ENCODE assay signal across 9 cellular contexts in the genomic region with DNA sequence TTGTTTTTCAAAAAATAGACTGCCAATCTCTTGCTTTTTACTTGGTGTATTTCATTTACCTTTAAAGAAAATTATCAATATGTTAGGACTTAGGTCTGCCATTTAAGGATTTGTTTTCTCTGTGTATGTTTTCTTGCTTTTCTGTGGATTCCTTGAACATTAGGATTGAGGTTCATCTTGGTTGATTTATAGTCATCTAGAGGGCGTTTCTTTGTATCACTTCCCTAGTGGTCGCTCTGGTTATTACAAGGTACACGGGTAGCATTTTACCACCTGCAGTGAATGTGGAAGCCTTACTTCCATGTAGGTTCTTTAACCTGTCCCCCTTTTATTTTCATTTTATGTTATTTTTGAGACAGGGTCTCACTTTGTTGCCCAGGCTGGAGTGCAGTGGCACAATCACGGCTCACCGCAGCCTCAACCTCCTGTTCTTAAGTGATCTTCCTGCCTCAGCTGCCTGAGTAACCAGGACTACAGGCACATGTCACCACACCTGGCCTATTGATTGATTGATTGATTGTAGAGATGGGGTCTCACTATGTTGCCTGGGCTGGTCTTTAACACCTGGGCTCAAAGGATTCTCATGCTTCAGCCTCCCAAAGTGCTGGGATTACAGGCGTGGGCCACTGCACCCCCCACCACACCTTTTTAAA. TPM values are rescaled to one million over a fixed set of nuclear protein-coding genes. Genes with fewer than 3 reads are reported as not detected.
DNase-seq lines count a peak whose midpoint lies in the region; ATAC-seq and TF ChIP-seq lines count a peak whose summit lies in the region.
"Had no signal": no experiment of that assay in that cellular context is flagged by ENCODE, and none has a peak within 500 bp of the region (broad histone marks: within the 10 kb centered on the region; RNA-seq: fewer than 3 reads in every experiment).

No MANE protein-coding gene starts in this region.

- peak; percentile 55 for DNase-seq in Calu3
- peak; percentile 40 for DNase-seq in GM23248
- DNase-seq in RKO (ENCODE audit: low spot score), result peak; percentile 50
- peak; percentile 19 to 48 for DNase-seq in erythroblast (lab: John Stamatoyannopoulos, UW)
- no peak for DNase-seq in retinal pigment epithelial cell (ENCODE audit: low read depth)
- DNase-seq in Ammon's horn (ENCODE audit: low spot score), result no peak
- no peak for DNase-seq in activated CD4-positive, alpha-beta memory T cell treated with anti-CD3 and anti-CD28 coated beads for 36 hours

- CTCF ChIA-PET in Calu3 (lab: Charles Lee), result no interaction called here
- CTCF ChIA-PET in activated CD4-positive, alpha-beta memory T cell treated with anti-CD3 and anti-CD28 coated beads for 36 hours (lab: Charles Lee), result interaction anchor here (0.6 to 1.2 kb wide), 4 partner anchors 10 to 1338 kb away, joined by 3 to 5 read pairs (median 3); no protein-coding TSS in a partner anchor

- no peaks in the 10 kb centered on the region for H3K36me3 Mint-ChIP-seq in Calu3 (ENCODE audit: insufficient read depth, unreplicated experiment)
- H3K36me3 Mint-ChIP-seq in activated CD4-positive, alpha-beta memory T cell treated with anti-CD3 and anti-CD28 coated beads for 36 hours, result no peaks in the 10 kb centered on the region

- H3K27ac ChIP-seq in GM23248, result no peak overlapping the region

- no peak for TF ChIP-seq POLR2A in erythroblast (IDR thresholded peaks at IDR 0.05; ENCODE audit: low read length)

- H3K9me3 Mint-ChIP-seq in Calu3 (ENCODE audit: low read depth, unreplicated experiment), result no peaks in the 10 kb centered on the region
- H3K9me3 Mint-ChIP-seq in activated CD4-positive, alpha-beta memory T cell treated with anti-CD3 and anti-CD28 coated beads for 36 hours, result no peaks in the 10 kb centered on the region
- H3K9me3 Mint-ChIP-seq: T-helper 1 cell treated with Interleukin-12 subunit alpha and Interleukin-12 subunit beta and Interleukin-4 antibody, amounts not matched to agents 30 μg/mL and 1 μg/mL, for 36 hours had no signal

- H3K4me2 ChIP-seq in GM23248 (ENCODE audit: unreplicated experiment), result no peak overlapping the region

- H3K4me1 Mint-ChIP-seq in Calu3 (ENCODE audit: low read depth, unreplicated experiment), result no peaks in the 10 kb centered on the region
- H3K4me1 Mint-ChIP-seq in activated CD4-positive, alpha-beta memory T cell treated with anti-CD3 and anti-CD28 coated beads for 36 hours (ENCODE audit: low read depth), result peaks cover 4% of the 10 kb centered on the region

- in situ Hi-C loops in GM23248 (cut with MboI), result no loop called here

- H3K27me3 Mint-ChIP-seq in Calu3 (ENCODE audit: unreplicated experiment), result peaks cover 19% of the 10 kb centered on the region
- peaks cover 14% of the 10 kb centered on the region for H3K27me3 Mint-ChIP-seq in activated CD4-positive, alpha-beta memory T cell treated with anti-CD3 and anti-CD28 coated beads for 36 hours

- H3K4me1 ChIP-seq in GM23248 (ENCODE audit: insufficient read depth), result no peaks in the 10 kb centered on the region

- H3K27ac Mint-ChIP-seq in Calu3 (ENCODE audit: unreplicated experiment), result no peak overlapping the region
- H3K27ac Mint-ChIP-seq in activated CD4-positive, alpha-beta memory T cell treated with anti-CD3 and anti-CD28 coated beads for 36 hours, result no peak overlapping the region
- H3K27ac Mint-ChIP-seq: T-helper 1 cell treated with Interleukin-12 subunit alpha and Interleukin-12 subunit beta and Interleukin-4 antibody, amounts not matched to agents 30 μg/mL and 1 μg/mL, for 36 hours had no signal

- BruUV-seq in Calu3 (replicated peaks; lab: Mats Ljungman, UMichigan), result no TSS peak

- POLR2A ChIA-PET in activated CD4-positive, alpha-beta memory T cell treated with anti-CD3 and anti-CD28 coated beads for 36 hours (lab: Charles Lee), result no interaction called here

- H3F3A ChIP-seq in GM23248 (ENCODE audit: insufficient read depth), result no peaks in the 10 kb centered on the region

- no peaks in the 10 kb centered on the region for H3K9me2 ChIP-seq in GM23248 (ENCODE audit: insufficient read depth)

- TF ChIP-seq CTCF in Calu3 (IDR thresholded peaks at IDR 0.05; ENCODE audit: unreplicated experiment) (peak; percentile 20), retinal pigment epithelial cell (conservative IDR thresholded peaks at IDR 0.05; ENCODE audit: low read depth, low read length) (peak; percentile 70)

- ATAC-seq in HG03280 (IDR thresholded peaks at IDR 0.05; ENCODE audit: unreplicated experiment), result no peak

- H3K36me3 ChIP-seq in GM23248 (ENCODE audit: low read depth), result no peaks in the 10 kb centered on the region

- H3K79me2 ChIP-seq in GM23248 (ENCODE audit: insufficient read depth), result no peaks in the 10 kb centered on the region

- H3K9ac ChIP-seq in GM23248, result no peak overlapping the region

- intact Hi-C loops in Calu3 (cut with micrococcal nuclease; ENCODE audit: unreplicated experiment), result no loop called here
- intact Hi-C loops in activated CD4-positive, alpha-beta memory T cell treated with anti-CD3 and anti-CD28 coated beads for 36 hours (cut with micrococcal nuclease), result no loop called here

- H3K9me3 ChIP-seq in GM23248 (ENCODE audit: low read depth), result no peaks in the 10 kb centered on the region

- WGBS in GM23248 (ENCODE audit: low coverage in 1 of 2, low lambda C conversion rate in 2 of 2, missing lambda C conversion rate in 2 of 2), 2 experiments, result 44 to 47% methylated on average over 6 of the region's 6 CpGs

- H3K27me3 ChIP-seq in GM23248 (replicated peaks; ENCODE audit: insufficient read depth), result no peaks in the 10 kb centered on the region; the same call in 1 of the 2 replicates

- no peak overlapping the region for H2AFZ ChIP-seq in GM23248

- H4K20me1 ChIP-seq in GM23248 (ENCODE audit: insufficient read depth), result no peaks in the 10 kb centered on the region

- H3K4me3 ChIP-seq in GM23248 (no peak overlapping the region), retinal pigment epithelial cell (ENCODE audit: low read length) (no peak overlapping the region)

- no peak overlapping the region for H3K4me3 Mint-ChIP-seq in Calu3 (ENCODE audit: low read depth, unreplicated experiment)
- H3K4me3 Mint-ChIP-seq in activated CD4-positive, alpha-beta memory T cell treated with anti-CD3 and anti-CD28 coated beads for 36 hours, result no peak overlapping the region
- H3K4me3 Mint-ChIP-seq: T-helper 1 cell treated with Interleukin-12 subunit alpha and Interleukin-12 subunit beta and Interleukin-4 antibody, amounts not matched to agents 30 μg/mL and 1 μg/mL, for 36 hours had no signal

RNA-seq across cellular contexts. Expression of a gene that starts 35.2 kb away (rescaled TPM):
- 40.2 and 46.8 TPM in 2 replicates for total RNA-seq in Calu3 (2022)
- total RNA-seq in GM23248 (2014; rRNA removed; shearing (Covaris generic)), result 11.4 and 18.9 TPM in 2 replicates
- 1.2 and 1.4 TPM in 2 replicates for polyA plus RNA-seq in GM23248 (2016; fragmentation: Nextera tagmentation; extraction: Ambion mirVana)
- total RNA-seq in activated CD4-positive, alpha-beta memory T cell treated with anti-CD3 and anti-CD28 coated beads for 36 hours, result 10 to 100 TPM; 14.0 to 14.2 TPM

Comparison
In these comparisons a context has a peak if more than half of its experiments do, and no peak if none do; other contexts are left out.
1. DNase-seq: peak in Calu3 (single experiment), GM23248 (single experiment), RKO (single experiment) and erythroblast (2 of 2); none in retinal pigment epithelial cell (single experiment), Ammon's horn (single experiment) and activated CD4-positive, alpha-beta memory T cell treated with anti-CD3 and anti-CD28 coated beads for 36 hours (single experiment).